8 cellular contexts compared by ENCODE assay signal in genomic region chr3:187743195-187744141, GRCh38. TPM values are rescaled to one million over a fixed set of nuclear protein-coding genes. Genes with fewer than 3 reads are reported as not detected.
DNase-seq lines count a peak whose midpoint lies in the region; ATAC-seq and TF ChIP-seq lines count a peak whose summit lies in the region.

No MANE protein-coding gene starts in this region.

- CTCF ChIA-PET in MCF 10A (lab: Yijun Ruan, JAX), result interaction anchor here (0.6 to 2.4 kb wide), 14 partner anchors 64 to 1526 kb away, joined by 3 to 31 read pairs (median 4); no protein-coding TSS in a partner anchor

- H3K4me1 Mint-ChIP-seq in T-helper 1 cell treated with Interleukin-12 subunit alpha and Interleukin-12 subunit beta and Interleukin-4 antibody, amounts not matched to agents 30 μg/mL and 1 μg/mL, for 36 hours (ENCODE audit: low read depth), result peaks cover 44% of the 10 kb centered on the region
- peaks cover 28% of the 10 kb centered on the region for H3K4me1 Mint-ChIP-seq in MCF 10A (ENCODE audit: insufficient read depth, unreplicated experiment)

- peak overlapping the region; percentile 100 for H3K27ac Mint-ChIP-seq in T-helper 1 cell treated with Interleukin-12 subunit alpha and Interleukin-12 subunit beta and Interleukin-4 antibody, amounts not matched to agents 30 μg/mL and 1 μg/mL, for 36 hours
- peak overlapping the region; percentile 100 for H3K27ac Mint-ChIP-seq in MCF 10A (ENCODE audit: low read depth, unreplicated experiment)

- DNase-seq in SIG-M5 treated with dmso at 0.1 percent for 504 hours (lab: John Stamatoyannopoulos, UW; ENCODE audit: unreplicated experiment) (peak; percentile 58), SIG-M5 (lab: John Stamatoyannopoulos, UW) (no peak), MCF 10A (ENCODE audit: unreplicated experiment) (peak; percentile 59), islet precursor cell (peak; percentile 68), GM19238 (ENCODE audit: insufficient read length, low spot score) (no peak)
- DNase-seq in stimulated activated CD4-positive, alpha-beta T cell treated with anti-CD3 and anti-CD28 coated beads, Interleukin-12 subunit alpha, Interleukin-12 subunit beta, amount 100 ng/mL, for 4 hours, result peak; percentile 62

- H3K36me3 Mint-ChIP-seq in T-helper 1 cell treated with Interleukin-12 subunit alpha and Interleukin-12 subunit beta and Interleukin-4 antibody, amounts not matched to agents 30 μg/mL and 1 μg/mL, for 36 hours (ENCODE audit: low read depth), result peaks cover 9% of the 10 kb centered on the region
- peaks cover 49% of the 10 kb centered on the region for H3K36me3 Mint-ChIP-seq in MCF 10A (ENCODE audit: insufficient read depth, unreplicated experiment)

- BruUV-seq in MCF 10A (replicated peaks; lab: Mats Ljungman, UMichigan), result no TSS peak

- peak overlapping the region; percentile 95 for H3K4me3 Mint-ChIP-seq in T-helper 1 cell treated with Interleukin-12 subunit alpha and Interleukin-12 subunit beta and Interleukin-4 antibody, amounts not matched to agents 30 μg/mL and 1 μg/mL, for 36 hours
- peak overlapping the region; percentile 98 for H3K4me3 Mint-ChIP-seq in MCF 10A (ENCODE audit: unreplicated experiment)

- POLR2A ChIA-PET in MCF 10A (lab: Yijun Ruan, JAX), result interaction anchor here (0.6 to 9.2 kb wide), 43 partner anchors 6 to 1209 kb away, joined by 3 to 252 read pairs (median 4); partner anchors contain the start of gene LPP

- H3K9me3 Mint-ChIP-seq in T-helper 1 cell treated with Interleukin-12 subunit alpha and Interleukin-12 subunit beta and Interleukin-4 antibody, amounts not matched to agents 30 μg/mL and 1 μg/mL, for 36 hours, result no peaks in the 10 kb centered on the region
- H3K9me3 Mint-ChIP-seq in MCF 10A (ENCODE audit: unreplicated experiment), result no peaks in the 10 kb centered on the region

- ATAC-seq in GM21360 (IDR thresholded peaks at IDR 0.05; ENCODE audit: unreplicated experiment), result no peak

- no peak for TF ChIP-seq CTCF in MCF 10A (IDR thresholded peaks at IDR 0.05; ENCODE audit: unreplicated experiment)

- intact Hi-C loops in MCF 10A (cut with micrococcal nuclease), result loop anchor here (2.0 to 10.0 kb wide), 11 partner anchors 293 to 1089 kb away; no protein-coding TSS in a partner anchor

- H3K27me3 Mint-ChIP-seq in T-helper 1 cell treated with Interleukin-12 subunit alpha and Interleukin-12 subunit beta and Interleukin-4 antibody, amounts not matched to agents 30 μg/mL and 1 μg/mL, for 36 hours (ENCODE audit: low read depth), result no peaks in the 10 kb centered on the region
- H3K27me3 Mint-ChIP-seq in MCF 10A (ENCODE audit: insufficient read depth, unreplicated experiment), result no peaks in the 10 kb centered on the region

RNA-seq across cellular contexts. Expression of gene BCL6, which starts 1.8 kb away (rescaled TPM):
- total RNA-seq in MCF 10A (2022), result 16.4 and 20.9 TPM in 2 replicates

RNA-seq across cellular contexts. Expression of gene RTP2, which starts 41.1 kb away (rescaled TPM):
- total RNA-seq in MCF 10A (2022), result not detected in 2 replicates

Comparison
In these comparisons a context has a peak if more than half of its experiments do, and no peak if none do; other contexts are left out.
1. DNase-seq: peak in SIG-M5 treated with dmso at 0.1 percent for 504 hours (single experiment), MCF 10A (single experiment), islet precursor cell (single experiment) and stimulated activated CD4-positive, alpha-beta T cell treated with anti-CD3 and anti-CD28 coated beads, Interleukin-12 subunit alpha, Interleukin-12 subunit beta, amount 100 ng/mL, for 4 hours (single experiment); none in SIG-M5 (single experiment) and GM19238 (single experiment).